ENCODE assay signal across 8 cellular contexts in genomic region chr5:180809403-180810209, GRCh38. TPM values are rescaled to one million over a fixed set of nuclear protein-coding genes. Genes with fewer than 3 reads are reported as not detected.
DNase-seq lines count a peak whose midpoint lies in the region; ATAC-seq, FAIRE-seq and TF ChIP-seq lines count a peak whose summit lies in the region.

No MANE protein-coding gene starts in this region.

- peak overlapping the region; percentile 71 to 74 for H3K4me2 ChIP-seq in H1 (ENCODE audit: insufficient read depth in 1 of 2, low read depth in 2 of 2, low read length in 2 of 2)
- peak overlapping the region; percentile 76 for H3K4me2 ChIP-seq in mesendoderm (ENCODE audit: low read length)

- H2BK5ac ChIP-seq in H1 (ENCODE audit: low read depth, low read length) (peak overlapping the region; percentile 98), mesendoderm (ENCODE audit: low read length) (peak overlapping the region; percentile 45)

- no peaks in the 10 kb centered on the region for H3K27me3 ChIP-seq in CD8-positive, alpha-beta memory T cell (ENCODE audit: insufficient read depth, low read length, poor library complexity, severe bottlenecking)
- H3K27me3 ChIP-seq in H1 (replicated peaks in 1 of 4; ENCODE audit: control insufficient read depth in 3 of 4, extremely low read depth in 1 of 4, insufficient read depth in 3 of 4, low read length in 3 of 4) (no peaks in the 10 kb centered on the region; a peak in 1 of 7 replicates), mesendoderm (ENCODE audit: insufficient read depth, low read length, poor library complexity) (no peaks in the 10 kb centered on the region)

- H2BK12ac ChIP-seq in H1 (ENCODE audit: low read depth, low read length), result no peak overlapping the region; the same call in 1 of the 2 replicates

- H2BK15ac ChIP-seq in H1 (ENCODE audit: low read length), result no peak overlapping the region
- H2BK15ac ChIP-seq in mesendoderm (replicated peaks; ENCODE audit: low read depth), result no peak overlapping the region

- H2BK20ac ChIP-seq in H1 (ENCODE audit: low read length), result no peak overlapping the region

- H3K4ac ChIP-seq in H1 (replicated peaks; ENCODE audit: insufficient read length, low read depth, low read length) (peak overlapping the region; percentile 9), mesendoderm (ENCODE audit: low read depth, low read length) (peak overlapping the region; percentile 42)

- peaks cover 70 to 78% (median 76%) of the 10 kb centered on the region in 3 donors for H3K4me1 Mint-ChIP-seq in CD8-positive, alpha-beta memory T cell
- H3K4me1 Mint-ChIP-seq in activated CD4-positive, alpha-beta memory T cell treated with anti-CD3 and anti-CD28 coated beads for 36 hours (ENCODE audit: low read depth), result peaks cover 71% of the 10 kb centered on the region

- H4K8ac ChIP-seq in H1 (ENCODE audit: extremely low read depth, insufficient read depth, low read length) (no peak overlapping the region), mesendoderm (ENCODE audit: low read depth, low read length) (no peak overlapping the region)

- H3K56ac ChIP-seq in H1 (replicated peaks; ENCODE audit: insufficient read length, low read depth, low read length) (no peak overlapping the region), mesendoderm (ENCODE audit: low read length) (peak overlapping the region; percentile 94)

- WGBS in H1 (ENCODE audit: extremely low coverage in 1 of 2, insufficient coverage in 1 of 2, insufficient read length in 1 of 2, insufficient replicate concordance in 2 of 2, low coverage in 1 of 2, low lambda C conversion rate in 2 of 2, missing lambda C conversion rate in 1 of 2), 2 experiments, result 25 to 100% methylated on average over 1 to 13 of the region's 40 CpGs
- 100% methylated on average over 1 of the region's 40 CpGs for whole genome bisulfite sequencing in mesendoderm (ENCODE audit: extremely low coverage, insufficient coverage, low lambda C conversion rate)

- no peaks in the 10 kb centered on the region for H3K36me3 ChIP-seq in CD8-positive, alpha-beta memory T cell (ENCODE audit: insufficient read depth, low read length)
- H3K36me3 ChIP-seq in H1 (ENCODE audit: control insufficient read depth in 2 of 4, insufficient read depth in 4 of 4, low read length in 3 of 4) (no peaks in the 10 kb centered on the region), mesendoderm (ENCODE audit: control insufficient read depth, insufficient read depth, low read length) (no peaks in the 10 kb centered on the region)

- intact Hi-C loops in activated CD4-positive, alpha-beta memory T cell treated with anti-CD3 and anti-CD28 coated beads for 36 hours (cut with micrococcal nuclease), result loop anchor here (1.0 to 10.0 kb wide), 7 partner anchors 7 to 382 kb away; partner anchors contain the start of genes CNOT6, MGAT1 and ZFP62

- TF ChIP-seq CTCF in H1 (IDR thresholded peaks at IDR 0.05; ENCODE audit: control extremely low read depth in 1 of 3, insufficient read depth in 1 of 3, low read depth in 1 of 3, low read length in 3 of 3), result no peak

- no peak overlapping the region for H2AFZ ChIP-seq in H1 (ENCODE audit: low read length)

- peaks cover 5% of the 10 kb centered on the region; the same call in 1 of the 2 replicates for H3K23me2 ChIP-seq in H1 (ENCODE audit: low read depth, low read length)

- H3K79me1 ChIP-seq in H1 (ENCODE audit: low read depth, low read length), result peaks cover 11% of the 10 kb centered on the region
- peaks cover 20% of the 10 kb centered on the region for H3K79me1 ChIP-seq in mesendoderm (ENCODE audit: low read length)

- H3K4me3 ChIP-seq in CD8-positive, alpha-beta memory T cell (ENCODE audit: low read length), result peak overlapping the region; percentile 87
- peak overlapping the region; percentile 53 to 79 (median 69) for H3K4me3 ChIP-seq in H1 (ENCODE audit: extremely low read depth in 1 of 4, insufficient read depth in 2 of 4, low read depth in 3 of 4, low read length in 4 of 4)
- peak overlapping the region; percentile 28 for H3K4me3 ChIP-seq in mesendoderm (ENCODE audit: low read length)

- peaks cover 66% of the 10 kb centered on the region for H3K4me1 ChIP-seq in CD8-positive, alpha-beta memory T cell (ENCODE audit: insufficient read depth, low read length)
- H3K4me1 ChIP-seq in H1 (replicated peaks in 1 of 4; ENCODE audit: control insufficient read depth in 3 of 4, insufficient read depth in 4 of 4, low read length in 3 of 4) (peaks cover 3 to 26% (median 10%) of the 10 kb centered on the region in 4 experiments; a peak in 6 of 7 replicates), mesendoderm (ENCODE audit: control insufficient read depth, low read depth, low read length) (peaks cover 6% of the 10 kb centered on the region)

- H4K5ac ChIP-seq in H1 (ENCODE audit: insufficient read length, low read depth, low read length) (peak overlapping the region; percentile 72), mesendoderm (ENCODE audit: low read length) (no peak overlapping the region)

- H2AK5ac ChIP-seq in H1 (ENCODE audit: low read depth, low read length), result no peak overlapping the region
- peak overlapping the region; percentile 86 for H2AK5ac ChIP-seq in mesendoderm (ENCODE audit: low read length)

- H3K18ac ChIP-seq in H1 (ENCODE audit: extremely low read depth, low read length), result peak overlapping the region; percentile 51; the same call in 1 of the 2 replicates
- H3K18ac ChIP-seq in mesendoderm (ENCODE audit: low read length), result peak overlapping the region; percentile 88

- H3K9me3 ChIP-seq in CD8-positive, alpha-beta memory T cell (ENCODE audit: low read length), result no peaks in the 10 kb centered on the region
- no peaks in the 10 kb centered on the region for H3K9me3 ChIP-seq in H1 (ENCODE audit: insufficient read depth in 2 of 2, low read depth in 1 of 2, low read length in 1 of 2)

- FAIRE-seq in H1 (lab: Jason Lieb, UNC), result no peak

- H3K4me3 Mint-ChIP-seq in CD8-positive, alpha-beta memory T cell, result peak overlapping the region; percentile 82 to 99 (median 89)
- H3K4me3 Mint-ChIP-seq in activated CD4-positive, alpha-beta memory T cell treated with anti-CD3 and anti-CD28 coated beads for 36 hours, result peak overlapping the region; percentile 94

- ATAC-seq in GM19463 (IDR thresholded peaks at IDR 0.05; ENCODE audit: unreplicated experiment), result peak; percentile 54
- ATAC-seq in HG03571 (IDR thresholded peaks at IDR 0.05; ENCODE audit: unreplicated experiment), result peak; percentile 50

- CTCF ChIA-PET in CD8-positive, alpha-beta memory T cell (lab: Charles Lee), result interaction anchor here (1.0 to 2.3 kb wide), 10 partner anchors 14 to 517 kb away, joined by 3 to 22 read pairs (median 4); partner anchors contain the start of gene ZFP62
- CTCF ChIA-PET in activated CD4-positive, alpha-beta memory T cell treated with anti-CD3 and anti-CD28 coated beads for 36 hours (lab: Charles Lee), result interaction anchor here (1.0 to 5.6 kb wide), 2 partner anchors 8 to 21 kb away, joined by 8 to 24 read pairs; partner anchors contain the start of gene MGAT1
- CTCF ChIA-PET in H1 (lab: Charles Lee; ENCODE audit: partially characterized antibody), result no interaction called here

- no peak for TF ChIP-seq RAD21 in H1 (IDR thresholded peaks at IDR 0.05 in 1 of 2, conservative IDR thresholded peaks at IDR 0.05 in 1 of 2; ENCODE audit: low read depth in 2 of 2, low read length in 2 of 2)

- H3K79me2 ChIP-seq in H1 (ENCODE audit: control insufficient read depth in 1 of 2, insufficient read depth in 2 of 2, low read length in 2 of 2) (peaks cover 10 to 34% of the 10 kb centered on the region in 2 experiments), mesendoderm (ENCODE audit: control insufficient read depth, insufficient read depth, low read length) (peaks cover 11% of the 10 kb centered on the region)

- no peaks in the 10 kb centered on the region for H4K20me1 ChIP-seq in H1 (replicated peaks in 1 of 2; ENCODE audit: control insufficient read depth in 1 of 2, insufficient read depth in 2 of 2, low read length in 2 of 2)

- H2BK120ac ChIP-seq in H1 (replicated peaks; ENCODE audit: low read depth, low read length), result no peak overlapping the region
- H2BK120ac ChIP-seq in mesendoderm (ENCODE audit: low read depth, low read length), result no peak overlapping the region

- POLR2A ChIA-PET in CD8-positive, alpha-beta memory T cell (lab: Charles Lee), result interaction anchor here (0.6 to 6.1 kb wide), 9 partner anchors 7 to 1187 kb away, joined by 3 to 108 read pairs (median 4); partner anchors contain the start of genes HNRNPH1, MGAT1 and ZFP62
- POLR2A ChIA-PET in activated CD4-positive, alpha-beta memory T cell treated with anti-CD3 and anti-CD28 coated beads for 36 hours (lab: Charles Lee), result interaction anchor here (1.0 to 3.3 kb wide), 7 partner anchors 8 to 51 kb away, joined by 3 to 38 read pairs (median 8); partner anchors contain the start of gene ZFP62
- POLR2A ChIA-PET in H1 (lab: Charles Lee; ENCODE audit: partially characterized antibody), result interaction anchor here (1.0 to 4.0 kb wide), 7 partner anchors 8 to 51 kb away, joined by 4 to 21 read pairs (median 6); partner anchors contain the start of gene ZFP62

- H3K9ac ChIP-seq in H1 (replicated peaks in 1 of 4; ENCODE audit: extremely low read depth in 1 of 4, low read depth in 3 of 4, low read length in 3 of 4) (peak overlapping the region; percentile 39 to 65 (median 55); a peak in 6 of 7 replicates), mesendoderm (ENCODE audit: low read length) (peak overlapping the region; percentile 88)

- no peak for TF ChIP-seq EP300 in H1 (IDR thresholded peaks at IDR 0.05; ENCODE audit: borderline replicate concordance in 1 of 2, low read depth in 2 of 2, low read length in 2 of 2)

- peak overlapping the region; percentile 93 to 100 (median 98) for H3K27ac Mint-ChIP-seq in CD8-positive, alpha-beta memory T cell
- peak overlapping the region; percentile 99 for H3K27ac Mint-ChIP-seq in activated CD4-positive, alpha-beta memory T cell treated with anti-CD3 and anti-CD28 coated beads for 36 hours

- peak overlapping the region; percentile 93 for H3K27ac ChIP-seq in CD8-positive, alpha-beta memory T cell (ENCODE audit: low read depth, low read length)
- H3K27ac ChIP-seq in H1 (ENCODE audit: low read depth, low read length), result peak overlapping the region; percentile 96; the same call in 1 of the 2 replicates
- H3K27ac ChIP-seq in mesendoderm (ENCODE audit: low read depth, low read length), result peak overlapping the region; percentile 89

- peaks cover 0 to 2% (median 0%) of the 10 kb centered on the region in 5 donors for H3K9me3 Mint-ChIP-seq in CD8-positive, alpha-beta memory T cell
- H3K9me3 Mint-ChIP-seq in activated CD4-positive, alpha-beta memory T cell treated with anti-CD3 and anti-CD28 coated beads for 36 hours, result no peaks in the 10 kb centered on the region

- peaks cover 0 to 2% of the 10 kb centered on the region in 2 donors for H3K27me3 Mint-ChIP-seq in CD8-positive, alpha-beta memory T cell
- no peaks in the 10 kb centered on the region for H3K27me3 Mint-ChIP-seq in activated CD4-positive, alpha-beta memory T cell treated with anti-CD3 and anti-CD28 coated beads for 36 hours

- H4K91ac ChIP-seq in H1 (replicated peaks; ENCODE audit: insufficient read length, low read length), result no peak overlapping the region

- peak; percentile 79 to 97 (median 94) for DNase-seq in CD8-positive, alpha-beta memory T cell
- DNase-seq in NCI-H774 (lab: John Stamatoyannopoulos, UW) (peak; percentile 81), H1 (ENCODE audit: low read depth in 1 of 2, low spot score in 2 of 2) (no peak), mesendoderm (peak; percentile 93)
- DNase-seq in activated CD4-positive, alpha-beta memory T cell treated with anti-CD3 and anti-CD28 coated beads for 36 hours, result peak; percentile 92
- DNase-seq in stimulated activated CD8-positive, alpha-beta memory T cell treated with anti-CD3 and anti-CD28 coated beads, Interleukin-15, amount 100 ng/mL, for 1 hour (ENCODE audit: low read depth), result peak; percentile 67

- H3K36me3 Mint-ChIP-seq in CD8-positive, alpha-beta memory T cell, result peaks cover 0 to 30% (median 4%) of the 10 kb centered on the region in 3 donors
- peaks cover 9% of the 10 kb centered on the region for H3K36me3 Mint-ChIP-seq in activated CD4-positive, alpha-beta memory T cell treated with anti-CD3 and anti-CD28 coated beads for 36 hours

- H3K23ac ChIP-seq in H1 (ENCODE audit: insufficient read length) (no peak overlapping the region), mesendoderm (ENCODE audit: low read length) (no peak overlapping the region)

- TF ChIP-seq POLR2A in H1 (IDR thresholded peaks at IDR 0.05; ENCODE audit: control extremely low read depth in 1 of 2, low read depth in 2 of 2, low read length in 2 of 2), result no peak

- no peak overlapping the region for H3K14ac ChIP-seq in H1 (ENCODE audit: insufficient read length)

RNA-seq across cellular contexts. Expression of gene MGAT1, which starts 7.0 kb away (rescaled TPM):
- total RNA-seq in CD8-positive, alpha-beta memory T cell, result 100 to 1,000 TPM; 125 to 132 TPM
- polyA plus RNA-seq in CD8-positive, alpha-beta memory T cell, result 157 TPM
- total RNA-seq in activated CD4-positive, alpha-beta memory T cell treated with anti-CD3 and anti-CD28 coated beads for 36 hours, result 100 to 1,000 TPM; 101 to 106 TPM
- 77.0 and 83.8 TPM in 2 replicates for total RNA-seq in H1 (2021; fragmentation: NEBNext Ultra II Directional; extraction: Animal tissue kit (Norgen Biotek cat#: 25700))
- polyA plus RNA-seq in H1 (2011; rRNA removed), result 66.8 and 96.1 TPM in 2 replicates
- 68.3 TPM for polyA plus RNA-seq in H1 (2011; cell fraction: cytosol; rRNA removed)
- 76.0 TPM for polyA plus RNA-seq in H1 (2011; cell fraction: nucleus; rRNA removed)
- 63.6 to 73.4 TPM (median 72.7 TPM) in 4 replicates for polyA plus RNA-seq in H1 (2012, experiment 1 of 2)
- 82.2 TPM for polyA plus RNA-seq in H1 (2012, experiment 2 of 2)
- 63.4 TPM for polyA plus RNA-seq in H1 (2013, experiment 1 of 2)
- polyA plus RNA-seq in H1 (2013, experiment 2 of 2), result 63.9 TPM
- polyA minus RNA-seq in H1 (2011; rRNA and poly(A)+ RNA removed), result 41.2 and 48.6 TPM in 2 replicates
- 56.2 TPM for polyA minus RNA-seq in H1 (2011; cell fraction: cytosol; rRNA and poly(A)+ RNA removed)
- polyA minus RNA-seq in H1 (2011; cell fraction: nucleus; rRNA and poly(A)+ RNA removed), result 38.8 TPM
- 40.4 TPM for polyA plus RNA-seq in mesendoderm (2013, experiment 1 of 2)
- 40.6 TPM for polyA plus RNA-seq in mesendoderm (2013, experiment 2 of 2)

RNA-seq across cellular contexts. Expression of gene ZFP62, which starts 51.5 kb away (rescaled TPM):
- total RNA-seq in CD8-positive, alpha-beta memory T cell, result 10 to 100 TPM; 27.6 to 34.1 TPM
- polyA plus RNA-seq in CD8-positive, alpha-beta memory T cell, result 20.1 TPM
- 10 to 100 TPM; 17.9 to 20.5 TPM for total RNA-seq in activated CD4-positive, alpha-beta memory T cell treated with anti-CD3 and anti-CD28 coated beads for 36 hours
- 34.8 and 38.5 TPM in 2 replicates for total RNA-seq in H1 (2021; fragmentation: NEBNext Ultra II Directional; extraction: Animal tissue kit (Norgen Biotek cat#: 25700))
- polyA plus RNA-seq in H1 (2011; rRNA removed), result 5.4 and 9.3 TPM in 2 replicates
- polyA plus RNA-seq in H1 (2011; cell fraction: cytosol; rRNA removed), result 16.6 TPM
- polyA plus RNA-seq in H1 (2011; cell fraction: nucleus; rRNA removed), result 11.9 TPM
- polyA plus RNA-seq in H1 (2012, experiment 1 of 2), result 22.4 to 34.9 TPM (median 24.3 TPM) in 4 replicates
- 1.7 TPM for polyA plus RNA-seq in H1 (2012, experiment 2 of 2)
- 28.3 TPM for polyA plus RNA-seq in H1 (2013, experiment 1 of 2)
- 30.5 TPM for polyA plus RNA-seq in H1 (2013, experiment 2 of 2)
- 18.4 and 23.3 TPM in 2 replicates for polyA minus RNA-seq in H1 (2011; rRNA and poly(A)+ RNA removed)
- polyA minus RNA-seq in H1 (2011; cell fraction: cytosol; rRNA and poly(A)+ RNA removed), result 19.0 TPM
- 34.6 TPM for polyA minus RNA-seq in H1 (2011; cell fraction: nucleus; rRNA and poly(A)+ RNA removed)
- polyA plus RNA-seq in mesendoderm (2013, experiment 1 of 2), result 18.0 TPM
- polyA plus RNA-seq in mesendoderm (2013, experiment 2 of 2), result 18.4 TPM

Comparison
In these comparisons a context has a peak if more than half of its experiments do, and no peak if none do; other contexts are left out.
1. DNase-seq: peak in CD8-positive, alpha-beta memory T cell (5 of 5), NCI-H774 (single experiment), activated CD4-positive, alpha-beta memory T cell treated with anti-CD3 and anti-CD28 coated beads for 36 hours (single experiment), mesendoderm (single experiment) and stimulated activated CD8-positive, alpha-beta memory T cell treated with anti-CD3 and anti-CD28 coated beads, Interleukin-15, amount 100 ng/mL, for 1 hour (single experiment); none in H1 (0 of 2).
2. H3K4me3 ChIP-seq: peak in every context shown above with its lines; median percentile 87 in CD8-positive, alpha-beta memory T cell; 69 in H1; 28 in mesendoderm.
3. Peak in every context shown above with its lines, with median percentiles within 50 percentile points of each other: H3K27ac ChIP-seq.